19 cellular contexts compared by ENCODE assay signal in genomic region chr10:128102480-128103228, GRCh38. TPM values are rescaled to one million over a fixed set of nuclear protein-coding genes. Genes with fewer than 3 reads are reported as not detected.
DNase-seq lines count a peak whose midpoint lies in the region; ATAC-seq, FAIRE-seq and TF ChIP-seq lines count a peak whose summit lies in the region.
"Had no signal": no experiment of that assay in that cellular context is flagged by ENCODE, and none has a peak within 500 bp of the region (broad histone marks: within the 10 kb centered on the region; RNA-seq: fewer than 3 reads in every experiment).

No MANE protein-coding gene starts in this region.

- no peaks in the 10 kb centered on the region for H3K9me3 ChIP-seq in colonic mucosa
- H3K9me3 ChIP-seq in thymus (ENCODE audit: control insufficient read depth): no peaks in the 10 kb centered on the region
- H3K9me3 ChIP-seq: ascending aorta, gastrocnemius medialis had no signal

- no peak overlapping the region for H3K4me3 Mint-ChIP-seq in activated T-cell treated with anti-CD3 and anti-CD28 coated beads, Interleukin-2, amount 50 U/mL, for 4 hours
- H3K4me3 Mint-ChIP-seq: nephron progenitor cell; stimulated activated naive CD8-positive, alpha-beta T cell treated with anti-CD3 and anti-CD28 coated beads, Interleukin-15, Interleukin-2, amounts not matched to agents 100 ng/mL and 50 ng/mL, for 24 hours had no signal

- H3K36me3 Mint-ChIP-seq in activated T-cell treated with anti-CD3 and anti-CD28 coated beads, Interleukin-2, amount 50 U/mL, for 4 hours (ENCODE audit: insufficient read depth): no peaks in the 10 kb centered on the region

- no peak for FAIRE-seq in GM12892 (lab: Jason Lieb, UNC)
- FAIRE-seq: K562 had no signal

- no peak for TF ChIP-seq CTCF in colonic mucosa (IDR thresholded peaks at IDR 0.05)

- 0 out of 2 replicates have a peak, but pooled peaks have one; percentile 23 for TF ChIP-seq POLR2A in GM12892 (IDR thresholded peaks at IDR 0.05; ENCODE audit: low read depth, low read length)

- no peaks in the 10 kb centered on the region for H3K9me3 Mint-ChIP-seq in activated T-cell treated with anti-CD3 and anti-CD28 coated beads, Interleukin-2, amount 50 U/mL, for 4 hours
- H3K9me3 Mint-ChIP-seq: nephron progenitor cell; stimulated activated naive CD8-positive, alpha-beta T cell treated with anti-CD3 and anti-CD28 coated beads, Interleukin-15, Interleukin-2, amounts not matched to agents 100 ng/mL and 50 ng/mL, for 24 hours had no signal

- DNase-seq in activated T-cell treated with anti-CD3 and anti-CD28 coated beads, Interleukin-2, amount 50 U/mL, for 4 hours: no peak
- DNase-seq in activated T-cell treated with anti-CD3 and anti-CD28 coated beads for 4 hours (no peak), GM12892 (ENCODE audit: insufficient read length) (no peak), colonic mucosa (peak; percentile 50), NCI-H82 (lab: John Stamatoyannopoulos, UW) (no peak), AG08395 (ENCODE audit: low spot score) (no peak)
- DNase-seq: activated CD4-positive, CD25-positive, alpha-beta regulatory T cell treated with anti-CD3 and anti-CD28 coated beads, Interleukin-2, amount 50 U/mL, for 72 hours; gastrocnemius medialis; GM23248; mammary epithelial cell; NCI-H1105; NCI-H2171 treated with DMSO at 0.1 percent for 48 hours; nephron progenitor cell; stimulated activated CD4-positive, alpha-beta T cell treated with anti-CD3 and anti-CD28 coated beads, Interleukin-12 subunit alpha, Interleukin-12 subunit beta, amount 100 ng/mL, for 4 hours had no signal

- H3K4me1 Mint-ChIP-seq in activated T-cell treated with anti-CD3 and anti-CD28 coated beads, Interleukin-2, amount 50 U/mL, for 4 hours (ENCODE audit: low read depth): peaks cover 34% of the 10 kb centered on the region
- H3K4me1 Mint-ChIP-seq: nephron progenitor cell had no signal

- H3K27me3 ChIP-seq in colonic mucosa (no peaks in the 10 kb centered on the region), thymus (ENCODE audit: control insufficient read depth, insufficient read depth) (no peaks in the 10 kb centered on the region)
- H3K27me3 ChIP-seq: ascending aorta, gastrocnemius medialis had no signal

- H3K36me3 ChIP-seq in colonic mucosa (no peaks in the 10 kb centered on the region), thymus (ENCODE audit: control insufficient read depth, insufficient read depth) (peaks cover 76% of the 10 kb centered on the region)
- H3K36me3 ChIP-seq: ascending aorta, gastrocnemius medialis had no signal

- no peaks in the 10 kb centered on the region for H3K27me3 Mint-ChIP-seq in activated T-cell treated with anti-CD3 and anti-CD28 coated beads, Interleukin-2, amount 50 U/mL, for 4 hours (ENCODE audit: low read depth)
- H3K27me3 Mint-ChIP-seq: stimulated activated naive CD8-positive, alpha-beta T cell treated with anti-CD3 and anti-CD28 coated beads, Interleukin-15, Interleukin-2, amounts not matched to agents 100 ng/mL and 50 ng/mL, for 24 hours had no signal

- no peak overlapping the region for H3K4me3 ChIP-seq in colonic mucosa
- no peak overlapping the region for H3K4me3 ChIP-seq in thymus (ENCODE audit: low read length)
- H3K4me3 ChIP-seq: ascending aorta, gastrocnemius medialis, GM23248, K562 had no signal

- ATAC-seq in activated T-cell treated with anti-CD3 and anti-CD28 coated beads, Interleukin-2, amount 50 U/mL, for 4 hours: peak; percentile 7 to 20
- no peak for ATAC-seq in HG02763 (IDR thresholded peaks at IDR 0.05; ENCODE audit: unreplicated experiment)
- ATAC-seq: gastrocnemius medialis, K562 had no signal

- no peaks in the 10 kb centered on the region for H3K4me1 ChIP-seq in colonic mucosa
- H3K4me1 ChIP-seq in thymus (ENCODE audit: control insufficient read depth, insufficient read depth, low read length): peaks cover 11% of the 10 kb centered on the region
- H3K4me1 ChIP-seq: ascending aorta, gastrocnemius medialis had no signal

- H3K27ac ChIP-seq in colonic mucosa: no peak overlapping the region
- peak overlapping the region; percentile 61 for H3K27ac ChIP-seq in thymus (ENCODE audit: low read depth)
- H3K27ac ChIP-seq: ascending aorta, gastrocnemius medialis, GM23248 had no signal

- no peak overlapping the region for H3K9ac ChIP-seq in colonic mucosa (ENCODE audit: low read depth in 2 of 2, low read length in 2 of 2)
- H3K9ac ChIP-seq: GM23248 had no signal

- intact Hi-C loops in colonic mucosa (cut with DNase I): no loop called here

- WGBS in thymus: 85% methylated on average over 19 of the region's 19 CpGs

RNA-seq across cellular contexts. Expression of gene MKI67, which starts 23.6 kb away (rescaled TPM):
- total RNA-seq in activated T-cell treated with anti-CD3 and anti-CD28 coated beads, Interleukin-2, amount 50 U/mL, for 4 hours: 1 to 10 TPM; 5.4 to 5.7 (median 5.4) TPM
- 29.0 TPM for polyA plus RNA-seq in GM12892 (2012; ENCODE audit: missing spikeins)
- 100 to 1,000 TPM in 1 of 2 donors, 10 to 100 TPM in 1; 40.2 to 148 TPM for total RNA-seq in colonic mucosa
- 3.9 TPM for polyA plus RNA-seq in thymus

Comparison
In these comparisons a context has a peak if more than half of its experiments do, and no peak if none do; other contexts are left out.
1. RNA of gene MKI67, which starts 23.6 kb away (total RNA-seq): 40.2 to 148 TPM in colonic mucosa; 5.4 to 5.7 TPM in activated T-cell treated with anti-CD3 and anti-CD28 coated beads, Interleukin-2, amount 50 U/mL, for 4 hours; every median in the first group is over 4 times any median in the second.